In the genomic region with DNA sequence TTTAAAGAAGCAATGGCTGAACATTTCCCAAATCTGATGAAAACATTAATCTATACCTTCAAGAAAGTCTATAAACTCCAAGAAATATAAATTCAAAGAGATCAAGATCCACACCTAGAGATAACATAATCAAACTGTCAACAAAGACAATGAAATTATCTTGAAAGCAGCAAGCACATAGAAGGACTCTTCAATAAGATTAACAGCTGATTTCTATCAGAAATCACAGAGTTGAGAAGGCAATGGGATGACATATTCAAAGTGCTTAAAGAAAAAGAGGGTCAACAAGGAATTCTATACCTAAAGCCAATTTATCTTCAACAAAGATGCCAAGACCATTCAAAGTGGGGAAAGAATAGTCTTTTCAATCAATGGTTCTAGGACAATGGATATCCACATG, we compare ENCODE assay signal across 27 cellular contexts. TPM values are rescaled to one million over a fixed set of nuclear protein-coding genes. Genes with fewer than 3 reads are reported as not detected.
"Had no signal": no experiment of that assay in that cellular context is flagged by ENCODE, and none has a peak within 500 bp of the region (broad histone marks: within the 10 kb centered on the region; RNA-seq: fewer than 3 reads in every experiment).

No MANE protein-coding gene starts in this region.

- FAIRE-seq: endothelial cell of umbilical vein, kidney had no signal

- DNase-seq: dermis blood vessel endothelial cell; effector memory CD4-positive, alpha-beta T cell; foreskin keratinocyte; heart left ventricle; kidney; naive thymus-derived CD4-positive, alpha-beta T cell; stimulated activated CD4-positive, alpha-beta T cell treated with anti-CD3 and anti-CD28 coated beads, Interleukin-12 subunit alpha, Interleukin-12 subunit beta, amount 100 ng/mL, for 4 hours; stimulated activated CD4-positive, alpha-beta T cell treated with anti-CD3 and anti-CD28 coated beads, Interleukin-1b, Interleukin-23, amount 100 ng/mL, for 48 hours; stimulated activated CD4-positive, alpha-beta T cell treated with anti-CD3 and anti-CD28 coated beads, Interleukin-4, amount 100 ng/mL, for 1 hour; stimulated activated CD8-positive, alpha-beta memory T cell treated with anti-CD3 and anti-CD28 coated beads, Interleukin-4, amount 100 ng/mL, for 48 hours; stimulated activated naive CD4-positive, alpha-beta T cell; stimulated activated naive CD8-positive, alpha-beta T cell treated with anti-CD3 and anti-CD28 coated beads, Interleukin-15, amount 100 ng/mL, for 72 hours; transverse colon; upper lobe of right lung; uterus had no signal

- H3K36me3 ChIP-seq: esophagus muscularis mucosa, gastroesophageal sphincter, heart left ventricle, neural progenitor cell, suprapubic skin, transverse colon, upper lobe of right lung, uterus had no signal

- H3K4me1 ChIP-seq: esophagus muscularis mucosa, foreskin keratinocyte, gastroesophageal sphincter, heart left ventricle, parathyroid adenoma, suprapubic skin, transverse colon, upper lobe of right lung, uterus had no signal

- H3K9ac ChIP-seq: neural progenitor cell, parathyroid adenoma had no signal

- H3K79me2 ChIP-seq: hepatocyte, parathyroid adenoma had no signal

- H3K4me3 ChIP-seq: esophagus muscularis mucosa, gastroesophageal sphincter, heart left ventricle, hepatocyte, lung, neural progenitor cell, smooth muscle cell, suprapubic skin, transverse colon, upper lobe of right lung, uterus had no signal

- H3K27ac ChIP-seq: esophagus muscularis mucosa, foreskin keratinocyte, gastroesophageal sphincter, heart left ventricle, hepatocyte, neural progenitor cell, parathyroid adenoma, suprapubic skin, transverse colon, upper lobe of right lung, uterus had no signal

- H3K9me3 ChIP-seq: transverse colon had no signal

- H2AFZ ChIP-seq: hepatocyte, neural progenitor cell, parathyroid adenoma had no signal

- H3K4me2 ChIP-seq: hepatocyte, neural progenitor cell, smooth muscle cell had no signal

- H3K27me3 ChIP-seq: esophagus muscularis mucosa, foreskin keratinocyte, heart left ventricle, hepatocyte, neural progenitor cell, suprapubic skin, transverse colon, upper lobe of right lung, uterus had no signal

- ATAC-seq: foreskin keratinocyte; gastroesophageal sphincter; heart left ventricle; left lobe of liver; naive thymus-derived CD4-positive, alpha-beta T cell; sciatic nerve; stimulated activated naive CD8-positive, alpha-beta T cell treated with anti-CD3 and anti-CD28 coated beads, Interleukin-15, amount 100 ng/mL, for 72 hours; upper lobe of right lung had no signal

RNA-seq across cellular contexts. Expression of gene LAMP3, which starts 41.1 kb away (rescaled TPM):
- polyA plus RNA-seq: fibroblast of lung had no signal

RNA-seq across cellular contexts. Expression of gene B3GNT5, which starts 49.4 kb away (rescaled TPM):
- polyA plus RNA-seq: naive thymus-derived CD4-positive, alpha-beta T cell had no signal
